13 cellular contexts compared by ENCODE assay signal in the genomic region with DNA sequence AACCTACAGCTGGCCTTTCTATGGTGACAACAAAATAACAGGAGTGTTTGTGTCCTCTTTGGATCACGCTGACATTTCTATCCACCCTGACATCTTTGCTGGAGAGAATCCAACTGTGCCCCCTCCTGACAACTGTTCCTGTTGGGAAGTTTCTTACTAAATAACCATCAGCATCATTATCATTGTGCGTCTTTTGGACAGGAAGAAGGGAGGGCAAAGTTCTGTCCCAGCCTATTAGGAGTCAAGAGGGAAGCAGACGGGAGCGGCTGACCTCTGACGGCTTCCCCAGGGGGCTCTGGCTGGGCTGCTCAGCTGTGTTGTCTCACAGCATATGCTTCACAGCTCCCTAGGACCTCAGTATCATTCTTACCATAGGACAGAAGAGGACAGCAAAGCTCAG.
"Had no signal": no experiment of that assay in that cellular context is flagged by ENCODE, and none has a peak within 500 bp of the region (broad histone marks: within the 10 kb centered on the region; RNA-seq: fewer than 3 reads in every experiment).

No MANE protein-coding gene starts in this region.

- H3K9me3 ChIP-seq: breast epithelium, transverse colon had no signal

- H3K4me3 ChIP-seq: breast epithelium, heart left ventricle, transverse colon had no signal

- H2AFZ ChIP-seq: parathyroid adenoma had no signal

- H3K36me3 ChIP-seq: breast epithelium, heart left ventricle, transverse colon had no signal

- DNase-seq: activated CD4-positive, alpha-beta T cell treated with anti-CD3 and anti-CD28 coated beads for 48 hours; activated CD8-positive, alpha-beta memory T cell treated with anti-CD3 and anti-CD28 coated beads, Interleukin-2, amount 50 U/mL, for 48 hours; activated CD8-positive, alpha-beta T cell treated with anti-CD3 and anti-CD28 coated beads, Interleukin-2, amount 10 ng/mL, durations not matched to agents 7 days and 5 days; activated naive CD8-positive, alpha-beta T cell treated with anti-CD3 and anti-CD28 coated beads, Interleukin-2, amount 10 ng/mL, durations not matched to agents 7 days and 5 days; anterior cingulate cortex; foreskin melanocyte; heart left ventricle; stimulated activated CD4-positive, alpha-beta T cell treated with anti-CD3 and anti-CD28 coated beads, Interleukin-2, amount 100 ng/mL, for 24 hours; stimulated activated naive CD4-positive, alpha-beta T cell; substantia nigra; transverse colon had no signal

- H3K9ac ChIP-seq: parathyroid adenoma had no signal

- H3K27me3 ChIP-seq: breast epithelium had no signal

- H3K4me1 ChIP-seq: breast epithelium, parathyroid adenoma, transverse colon had no signal

- H3K27ac ChIP-seq: breast epithelium, heart left ventricle, parathyroid adenoma, transverse colon had no signal

- H3K79me2 ChIP-seq: parathyroid adenoma had no signal
